Comparison of ENCODE assay signal across 1 cellular context in genomic region chr10:43420369-43421200, GRCh38.
TF ChIP-seq lines count a peak whose summit lies in the region.

No MANE protein-coding gene starts in this region.

TF ChIP-seq in K562, 482 proteins besides CTCF, POLR2A, EP300 and RAD21 (continued from another document and continues in another):
- TF ChIP-seq, protein P1, sequence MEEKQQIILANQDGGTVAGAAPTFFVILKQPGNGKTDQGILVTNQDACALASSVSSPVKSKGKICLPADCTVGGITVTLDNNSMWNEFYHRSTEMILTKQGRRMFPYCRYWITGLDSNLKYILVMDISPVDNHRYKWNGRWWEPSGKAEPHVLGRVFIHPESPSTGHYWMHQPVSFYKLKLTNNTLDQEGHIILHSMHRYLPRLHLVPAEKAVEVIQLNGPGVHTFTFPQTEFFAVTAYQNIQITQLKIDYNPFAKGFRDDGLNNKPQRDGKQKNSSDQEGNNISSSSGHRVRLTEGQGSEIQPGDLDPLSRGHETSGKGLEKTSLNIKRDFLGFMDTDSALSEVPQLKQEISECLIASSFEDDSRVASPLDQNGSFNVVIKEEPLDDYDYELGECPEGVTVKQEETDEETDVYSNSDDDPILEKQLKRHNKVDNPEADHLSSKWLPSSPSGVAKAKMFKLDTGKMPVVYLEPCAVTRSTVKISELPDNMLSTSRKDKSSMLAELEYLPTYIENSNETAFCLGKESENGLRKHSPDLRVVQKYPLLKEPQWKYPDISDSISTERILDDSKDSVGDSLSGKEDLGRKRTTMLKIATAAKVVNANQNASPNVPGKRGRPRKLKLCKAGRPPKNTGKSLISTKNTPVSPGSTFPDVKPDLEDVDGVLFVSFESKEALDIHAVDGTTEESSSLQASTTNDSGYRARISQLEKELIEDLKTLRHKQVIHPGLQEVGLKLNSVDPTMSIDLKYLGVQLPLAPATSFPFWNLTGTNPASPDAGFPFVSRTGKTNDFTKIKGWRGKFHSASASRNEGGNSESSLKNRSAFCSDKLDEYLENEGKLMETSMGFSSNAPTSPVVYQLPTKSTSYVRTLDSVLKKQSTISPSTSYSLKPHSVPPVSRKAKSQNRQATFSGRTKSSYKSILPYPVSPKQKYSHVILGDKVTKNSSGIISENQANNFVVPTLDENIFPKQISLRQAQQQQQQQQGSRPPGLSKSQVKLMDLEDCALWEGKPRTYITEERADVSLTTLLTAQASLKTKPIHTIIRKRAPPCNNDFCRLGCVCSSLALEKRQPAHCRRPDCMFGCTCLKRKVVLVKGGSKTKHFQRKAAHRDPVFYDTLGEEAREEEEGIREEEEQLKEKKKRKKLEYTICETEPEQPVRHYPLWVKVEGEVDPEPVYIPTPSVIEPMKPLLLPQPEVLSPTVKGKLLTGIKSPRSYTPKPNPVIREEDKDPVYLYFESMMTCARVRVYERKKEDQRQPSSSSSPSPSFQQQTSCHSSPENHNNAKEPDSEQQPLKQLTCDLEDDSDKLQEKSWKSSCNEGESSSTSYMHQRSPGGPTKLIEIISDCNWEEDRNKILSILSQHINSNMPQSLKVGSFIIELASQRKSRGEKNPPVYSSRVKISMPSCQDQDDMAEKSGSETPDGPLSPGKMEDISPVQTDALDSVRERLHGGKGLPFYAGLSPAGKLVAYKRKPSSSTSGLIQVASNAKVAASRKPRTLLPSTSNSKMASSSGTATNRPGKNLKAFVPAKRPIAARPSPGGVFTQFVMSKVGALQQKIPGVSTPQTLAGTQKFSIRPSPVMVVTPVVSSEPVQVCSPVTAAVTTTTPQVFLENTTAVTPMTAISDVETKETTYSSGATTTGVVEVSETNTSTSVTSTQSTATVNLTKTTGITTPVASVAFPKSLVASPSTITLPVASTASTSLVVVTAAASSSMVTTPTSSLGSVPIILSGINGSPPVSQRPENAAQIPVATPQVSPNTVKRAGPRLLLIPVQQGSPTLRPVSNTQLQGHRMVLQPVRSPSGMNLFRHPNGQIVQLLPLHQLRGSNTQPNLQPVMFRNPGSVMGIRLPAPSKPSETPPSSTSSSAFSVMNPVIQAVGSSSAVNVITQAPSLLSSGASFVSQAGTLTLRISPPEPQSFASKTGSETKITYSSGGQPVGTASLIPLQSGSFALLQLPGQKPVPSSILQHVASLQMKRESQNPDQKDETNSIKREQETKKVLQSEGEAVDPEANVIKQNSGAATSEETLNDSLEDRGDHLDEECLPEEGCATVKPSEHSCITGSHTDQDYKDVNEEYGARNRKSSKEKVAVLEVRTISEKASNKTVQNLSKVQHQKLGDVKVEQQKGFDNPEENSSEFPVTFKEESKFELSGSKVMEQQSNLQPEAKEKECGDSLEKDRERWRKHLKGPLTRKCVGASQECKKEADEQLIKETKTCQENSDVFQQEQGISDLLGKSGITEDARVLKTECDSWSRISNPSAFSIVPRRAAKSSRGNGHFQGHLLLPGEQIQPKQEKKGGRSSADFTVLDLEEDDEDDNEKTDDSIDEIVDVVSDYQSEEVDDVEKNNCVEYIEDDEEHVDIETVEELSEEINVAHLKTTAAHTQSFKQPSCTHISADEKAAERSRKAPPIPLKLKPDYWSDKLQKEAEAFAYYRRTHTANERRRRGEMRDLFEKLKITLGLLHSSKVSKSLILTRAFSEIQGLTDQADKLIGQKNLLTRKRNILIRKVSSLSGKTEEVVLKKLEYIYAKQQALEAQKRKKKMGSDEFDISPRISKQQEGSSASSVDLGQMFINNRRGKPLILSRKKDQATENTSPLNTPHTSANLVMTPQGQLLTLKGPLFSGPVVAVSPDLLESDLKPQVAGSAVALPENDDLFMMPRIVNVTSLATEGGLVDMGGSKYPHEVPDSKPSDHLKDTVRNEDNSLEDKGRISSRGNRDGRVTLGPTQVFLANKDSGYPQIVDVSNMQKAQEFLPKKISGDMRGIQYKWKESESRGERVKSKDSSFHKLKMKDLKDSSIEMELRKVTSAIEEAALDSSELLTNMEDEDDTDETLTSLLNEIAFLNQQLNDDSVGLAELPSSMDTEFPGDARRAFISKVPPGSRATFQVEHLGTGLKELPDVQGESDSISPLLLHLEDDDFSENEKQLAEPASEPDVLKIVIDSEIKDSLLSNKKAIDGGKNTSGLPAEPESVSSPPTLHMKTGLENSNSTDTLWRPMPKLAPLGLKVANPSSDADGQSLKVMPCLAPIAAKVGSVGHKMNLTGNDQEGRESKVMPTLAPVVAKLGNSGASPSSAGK (IDR thresholded peaks at IDR 0.05) = peak; percentile 87
- no peak for TF ChIP-seq ZNF23 (CRISPR knock-in tag; IDR thresholded peaks at IDR 0.05)
- no peak; the same call in 1 of the 2 replicates for TF ChIP-seq MEF2D (tag; conservative IDR thresholded peaks at IDR 0.05; ENCODE audit: low read depth)
- TF ChIP-seq ZNF717 (CRISPR knock-in tag; IDR thresholded peaks at IDR 0.05) = no peak
- no peak for TF ChIP-seq ZNF511 (CRISPR knock-in tag; IDR thresholded peaks at IDR 0.05)
- TF ChIP-seq, protein P2, sequence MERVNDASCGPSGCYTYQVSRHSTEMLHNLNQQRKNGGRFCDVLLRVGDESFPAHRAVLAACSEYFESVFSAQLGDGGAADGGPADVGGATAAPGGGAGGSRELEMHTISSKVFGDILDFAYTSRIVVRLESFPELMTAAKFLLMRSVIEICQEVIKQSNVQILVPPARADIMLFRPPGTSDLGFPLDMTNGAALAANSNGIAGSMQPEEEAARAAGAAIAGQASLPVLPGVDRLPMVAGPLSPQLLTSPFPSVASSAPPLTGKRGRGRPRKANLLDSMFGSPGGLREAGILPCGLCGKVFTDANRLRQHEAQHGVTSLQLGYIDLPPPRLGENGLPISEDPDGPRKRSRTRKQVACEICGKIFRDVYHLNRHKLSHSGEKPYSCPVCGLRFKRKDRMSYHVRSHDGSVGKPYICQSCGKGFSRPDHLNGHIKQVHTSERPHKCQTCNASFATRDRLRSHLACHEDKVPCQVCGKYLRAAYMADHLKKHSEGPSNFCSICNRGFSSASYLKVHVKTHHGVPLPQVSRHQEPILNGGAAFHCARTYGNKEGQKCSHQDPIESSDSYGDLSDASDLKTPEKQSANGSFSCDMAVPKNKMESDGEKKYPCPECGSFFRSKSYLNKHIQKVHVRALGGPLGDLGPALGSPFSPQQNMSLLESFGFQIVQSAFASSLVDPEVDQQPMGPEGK (CRISPR knock-in tag; IDR thresholded peaks at IDR 0.05; ENCODE audit: borderline replicate concordance) = no peak
- TF ChIP-seq TAF7 (tag; IDR thresholded peaks at IDR 0.05) = peak; percentile 73
- TF ChIP-seq, protein P3, sequence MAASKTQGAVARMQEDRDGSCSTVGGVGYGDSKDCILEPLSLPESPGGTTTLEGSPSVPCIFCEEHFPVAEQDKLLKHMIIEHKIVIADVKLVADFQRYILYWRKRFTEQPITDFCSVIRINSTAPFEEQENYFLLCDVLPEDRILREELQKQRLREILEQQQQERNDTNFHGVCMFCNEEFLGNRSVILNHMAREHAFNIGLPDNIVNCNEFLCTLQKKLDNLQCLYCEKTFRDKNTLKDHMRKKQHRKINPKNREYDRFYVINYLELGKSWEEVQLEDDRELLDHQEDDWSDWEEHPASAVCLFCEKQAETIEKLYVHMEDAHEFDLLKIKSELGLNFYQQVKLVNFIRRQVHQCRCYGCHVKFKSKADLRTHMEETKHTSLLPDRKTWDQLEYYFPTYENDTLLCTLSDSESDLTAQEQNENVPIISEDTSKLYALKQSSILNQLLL (CRISPR knock-in tag; IDR thresholded peaks at IDR 0.05; ENCODE audit: borderline replicate concordance) = no peak
- no peak for TF ChIP-seq SRSF9 (IDR thresholded peaks at IDR 0.05; ENCODE audit: borderline replicate concordance, low read depth, low read length)
- no peak for TF ChIP-seq JUNB (CRISPR knock-in tag; conservative IDR thresholded peaks at IDR 0.05)
- peak in 2 of 3 experiments; percentile 82 to 95; a peak in 5 of 6 replicates for TF ChIP-seq ZBTB11 (CRISPR knock-in tag; IDR thresholded peaks at IDR 0.05)
- TF ChIP-seq USF1 (CRISPR knock-in tag; IDR thresholded peaks at IDR 0.05) = peak; percentile 72
- no peak for TF ChIP-seq SMAD1 (IDR thresholded peaks at IDR 0.05; ENCODE audit: low read depth, low read length, partially characterized antibody)
- no peak for TF ChIP-seq SMARCC2 (IDR thresholded peaks at IDR 0.05; ENCODE audit: low read depth)
- TF ChIP-seq, protein P4, sequence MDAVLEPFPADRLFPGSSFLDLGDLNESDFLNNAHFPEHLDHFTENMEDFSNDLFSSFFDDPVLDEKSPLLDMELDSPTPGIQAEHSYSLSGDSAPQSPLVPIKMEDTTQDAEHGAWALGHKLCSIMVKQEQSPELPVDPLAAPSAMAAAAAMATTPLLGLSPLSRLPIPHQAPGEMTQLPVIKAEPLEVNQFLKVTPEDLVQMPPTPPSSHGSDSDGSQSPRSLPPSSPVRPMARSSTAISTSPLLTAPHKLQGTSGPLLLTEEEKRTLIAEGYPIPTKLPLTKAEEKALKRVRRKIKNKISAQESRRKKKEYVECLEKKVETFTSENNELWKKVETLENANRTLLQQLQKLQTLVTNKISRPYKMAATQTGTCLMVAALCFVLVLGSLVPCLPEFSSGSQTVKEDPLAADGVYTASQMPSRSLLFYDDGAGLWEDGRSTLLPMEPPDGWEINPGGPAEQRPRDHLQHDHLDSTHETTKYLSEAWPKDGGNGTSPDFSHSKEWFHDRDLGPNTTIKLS (IDR thresholded peaks at IDR 0.05; ENCODE audit: borderline replicate concordance, low read depth) = 0 out of 2 replicates have a peak, but pooled peaks have one; percentile 15
- TF ChIP-seq, protein P5, sequence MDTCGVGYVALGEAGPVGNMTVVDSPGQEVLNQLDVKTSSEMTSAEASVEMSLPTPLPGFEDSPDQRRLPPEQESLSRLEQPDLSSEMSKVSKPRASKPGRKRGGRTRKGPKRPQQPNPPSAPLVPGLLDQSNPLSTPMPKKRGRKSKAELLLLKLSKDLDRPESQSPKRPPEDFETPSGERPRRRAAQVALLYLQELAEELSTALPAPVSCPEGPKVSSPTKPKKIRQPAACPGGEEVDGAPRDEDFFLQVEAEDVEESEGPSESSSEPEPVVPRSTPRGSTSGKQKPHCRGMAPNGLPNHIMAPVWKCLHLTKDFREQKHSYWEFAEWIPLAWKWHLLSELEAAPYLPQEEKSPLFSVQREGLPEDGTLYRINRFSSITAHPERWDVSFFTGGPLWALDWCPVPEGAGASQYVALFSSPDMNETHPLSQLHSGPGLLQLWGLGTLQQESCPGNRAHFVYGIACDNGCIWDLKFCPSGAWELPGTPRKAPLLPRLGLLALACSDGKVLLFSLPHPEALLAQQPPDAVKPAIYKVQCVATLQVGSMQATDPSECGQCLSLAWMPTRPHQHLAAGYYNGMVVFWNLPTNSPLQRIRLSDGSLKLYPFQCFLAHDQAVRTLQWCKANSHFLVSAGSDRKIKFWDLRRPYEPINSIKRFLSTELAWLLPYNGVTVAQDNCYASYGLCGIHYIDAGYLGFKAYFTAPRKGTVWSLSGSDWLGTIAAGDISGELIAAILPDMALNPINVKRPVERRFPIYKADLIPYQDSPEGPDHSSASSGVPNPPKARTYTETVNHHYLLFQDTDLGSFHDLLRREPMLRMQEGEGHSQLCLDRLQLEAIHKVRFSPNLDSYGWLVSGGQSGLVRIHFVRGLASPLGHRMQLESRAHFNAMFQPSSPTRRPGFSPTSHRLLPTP (IDR thresholded peaks at IDR 0.05; ENCODE audit: borderline replicate concordance, extremely low read depth, insufficient read length) = no peak
- TF ChIP-seq JUND (IDR thresholded peaks at IDR 0.05; ENCODE audit: borderline replicate concordance, low read depth, low read length) = peak; percentile 28; the same call in 1 of the 2 replicates
- TF ChIP-seq JUND (tag; IDR thresholded peaks at IDR 0.05; ENCODE audit: borderline replicate concordance, low read depth, low read length) = peak; percentile 30; the same call in 1 of the 3 replicates
- TF ChIP-seq, protein P6, sequence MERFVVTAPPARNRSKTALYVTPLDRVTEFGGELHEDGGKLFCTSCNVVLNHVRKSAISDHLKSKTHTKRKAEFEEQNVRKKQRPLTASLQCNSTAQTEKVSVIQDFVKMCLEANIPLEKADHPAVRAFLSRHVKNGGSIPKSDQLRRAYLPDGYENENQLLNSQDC (CRISPR knock-in tag; IDR thresholded peaks at IDR 0.05) = no peak
- TF ChIP-seq MED1 (CRISPR knock-in tag; IDR thresholded peaks at IDR 0.05; ENCODE audit: borderline replicate concordance) = no peak
- TF ChIP-seq E2F4 (CRISPR knock-in tag; IDR thresholded peaks at IDR 0.05; ENCODE audit: low read depth) = no peak
- no peak for TF ChIP-seq ZNF79 (CRISPR knock-in tag; IDR thresholded peaks at IDR 0.05; ENCODE audit: low read depth)
